ENCODE assay signal across 7 cellular contexts in genomic region chr10:115964827-115965226, GRCh38.
"Had no signal": no experiment of that assay in that cellular context is flagged by ENCODE, and none has a peak within 500 bp of the region (broad histone marks: within the 10 kb centered on the region; RNA-seq: fewer than 3 reads in every experiment).

No MANE protein-coding gene starts in this region.

- H3K9ac ChIP-seq: GM23248 had no signal

- H3K27ac Mint-ChIP-seq: H9, IgD-negative memory B cell had no signal

- H3K27ac ChIP-seq: GM23248 had no signal

- DNase-seq: GM23248, GOT3, H9, HCEC 1CT had no signal

- H3K4me3 ChIP-seq: GM23248 had no signal

- FAIRE-seq: H54, HTR-8/SVneo had no signal

- H3K4me3 Mint-ChIP-seq: H9, IgD-negative memory B cell had no signal

- H3K9me3 Mint-ChIP-seq: H9 had no signal

- H3K36me3 Mint-ChIP-seq: IgD-negative memory B cell had no signal

- H2AFZ ChIP-seq: GM23248 had no signal

- H3K27me3 Mint-ChIP-seq: IgD-negative memory B cell had no signal

- H3K4me1 Mint-ChIP-seq: IgD-negative memory B cell had no signal
